17 cellular contexts compared by ENCODE assay signal in genomic region chr3:94593531-94594150, GRCh38.
A peak's percentile ranks its signal among the peaks of the same experiment; 100 is the strongest.
DNase-seq lines count a peak whose midpoint lies in the region; ATAC-seq and TF ChIP-seq lines count a peak whose summit lies in the region.
"Had no signal": no experiment of that assay in that cellular context is flagged by ENCODE, and none has a peak within 500 bp of the region (broad histone marks: within the 10 kb centered on the region; RNA-seq: fewer than 3 reads in every experiment).

No MANE protein-coding gene starts in this region.

- no peaks in the 10 kb centered on the region for H4K20me1 ChIP-seq in OCI-LY3 (ENCODE audit: insufficient read depth, low read length)

- H3K4me3 ChIP-seq in OCI-LY3 (ENCODE audit: low read length): no peak overlapping the region
- H3K4me3 ChIP-seq: GM23338 had no signal

- no peak overlapping the region for H3K9ac ChIP-seq in OCI-LY3 (ENCODE audit: low read length)

- H3K36me3 ChIP-seq in OCI-LY3 (replicated peaks; ENCODE audit: low read depth, low read length): no peaks in the 10 kb centered on the region
- H3K36me3 ChIP-seq: BE2C had no signal

- H3K27ac ChIP-seq in OCI-LY3 (ENCODE audit: low read length): no peak overlapping the region
- H3K27ac ChIP-seq: HL-60 had no signal

- TF ChIP-seq CTCF in OCI-LY3 (IDR thresholded peaks at IDR 0.05; ENCODE audit: low read depth, low read length): no peak

- no peak overlapping the region for H3K4me2 ChIP-seq in OCI-LY3 (ENCODE audit: low read length)
- H3K4me2 ChIP-seq: GM23338 had no signal

- in situ Hi-C loops in G401 (cut with HindIII; ENCODE audit: low sequenced_read_pairs): no loop called here

- 0 out of 2 replicates have a peak overlapping the region, but pooled peaks have one; percentile 25 for H2AFZ ChIP-seq in OCI-LY3 (ENCODE audit: low read depth, low read length)
- H2AFZ ChIP-seq: GM23338 had no signal

- no peaks in the 10 kb centered on the region for H3K9me3 ChIP-seq in OCI-LY3 (ENCODE audit: insufficient read depth, low read length)
- H3K9me3 ChIP-seq: BE2C, Caco-2 had no signal

- no peaks in the 10 kb centered on the region for H3K27me3 ChIP-seq in OCI-LY3 (ENCODE audit: low read depth, low read length)
- H3K27me3 ChIP-seq: BE2C had no signal

- DNase-seq in G401 (ENCODE audit: low spot score): peak; percentile 91
- peak; percentile 38 for DNase-seq in SK-N-DZ (ENCODE audit: low spot score)
- peak; percentile 4 for DNase-seq in foreskin melanocyte
- no peak for DNase-seq in NCI-H526 treated with DMSO at 0.1 percent for 48 hours (lab: John Stamatoyannopoulos, UW)
- DNase-seq in medulla oblongata (ENCODE audit: extremely low spot score): no peak
- DNase-seq: ACHN; BE2C; Caco-2; CD4-positive, CD25-positive, alpha-beta regulatory T cell; CD8-positive, alpha-beta memory T cell; DMS79; GF-D8; HCEC 1CT had no signal

- H3K79me2 ChIP-seq in OCI-LY3 (ENCODE audit: low read length): no peaks in the 10 kb centered on the region

- peaks cover 6% of the 10 kb centered on the region for H3K4me1 ChIP-seq in OCI-LY3 (ENCODE audit: low read length)
- H3K4me1 ChIP-seq: BE2C, Caco-2 had no signal

- ATAC-seq in HG02938 (IDR thresholded peaks at IDR 0.05; ENCODE audit: unreplicated experiment): no peak
- ATAC-seq: GM23338 had no signal

Comparison
In these comparisons a context has a peak if more than half of its experiments do, and no peak if none do; other contexts are left out.
1. DNase-seq: peak in G401 (single experiment), SK-N-DZ (single experiment) and foreskin melanocyte (single experiment); none in NCI-H526 treated with DMSO at 0.1 percent for 48 hours (single experiment) and medulla oblongata (single experiment).